8 cellular contexts compared by ENCODE assay signal in the genomic region with DNA sequence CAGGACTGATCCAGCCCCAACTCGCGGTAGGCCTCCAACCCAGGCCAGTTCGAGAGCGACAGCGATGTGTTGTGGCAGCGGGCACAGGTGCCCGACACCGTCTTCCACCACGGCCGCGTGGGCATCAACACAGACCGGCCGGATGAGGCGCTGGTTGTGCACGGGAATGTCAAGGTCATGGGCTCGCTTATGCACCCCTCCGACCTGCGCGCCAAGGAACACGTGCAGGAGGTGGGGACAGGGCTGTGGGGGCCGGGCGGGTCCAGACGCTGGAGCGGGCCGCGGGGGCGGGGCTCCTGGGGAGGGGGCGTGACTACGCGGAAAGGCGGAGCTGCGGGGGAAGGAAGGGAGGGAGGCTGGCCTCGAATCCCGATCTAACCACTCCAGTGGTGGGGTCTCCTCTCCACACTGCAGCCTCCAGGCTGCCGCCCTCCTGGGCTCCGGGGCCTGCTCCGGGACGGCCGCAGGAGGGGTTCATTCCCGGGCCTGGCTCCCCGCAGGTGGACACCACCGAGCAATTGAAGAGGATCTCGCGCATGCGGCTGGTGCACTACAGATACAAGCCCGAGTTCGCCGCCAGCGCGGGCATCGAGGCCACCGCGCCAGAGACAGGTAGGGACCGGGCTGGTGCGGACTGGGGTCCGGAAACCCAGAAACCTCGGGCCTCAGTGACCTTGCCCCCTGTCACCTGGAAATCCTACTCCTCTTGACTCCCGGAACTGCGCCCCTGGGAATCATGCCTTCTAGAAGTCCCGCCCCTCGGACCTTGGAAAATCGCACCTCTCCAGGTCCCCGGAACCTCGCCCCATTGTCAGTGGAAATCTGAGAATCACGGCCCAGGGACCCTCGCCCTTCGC. TPM values are rescaled to one million over a fixed set of nuclear protein-coding genes. Genes with fewer than 3 reads are reported as not detected.
DNase-seq lines count a peak whose midpoint lies in the region; ATAC-seq, FAIRE-seq and TF ChIP-seq lines count a peak whose summit lies in the region.

No MANE protein-coding gene starts in this region.

- peaks cover 0 to 28% (median 0%) of the 10 kb centered on the region in 11 experiments; a peak in 3 of 22 replicates for H4K20me1 ChIP-seq in BLaER1 treated with 17β-estradiol and CSF1 and Interleukin-3, amounts not matched to agents 10 nM and 100 nM

- peaks cover 18 to 41% (median 31%) of the 10 kb centered on the region in 10 experiments for H3K4me1 ChIP-seq in BLaER1 treated with 17β-estradiol and CSF1 and Interleukin-3, amounts not matched to agents 10 nM and 100 nM
- H3K4me1 ChIP-seq in thymus (ENCODE audit: control insufficient read depth, insufficient read depth, low read length): peaks cover 4% of the 10 kb centered on the region

- no peaks in the 10 kb centered on the region for H3K36me3 Mint-ChIP-seq in naive thymus-derived CD8-positive, alpha-beta T cell

- peak overlapping the region in 5 of 11 experiments; percentile 13 to 46 (median 29); a peak in 2 of 22 replicates for H3K9ac ChIP-seq in BLaER1 treated with 17β-estradiol and CSF1 and Interleukin-3, amounts not matched to agents 10 nM and 100 nM

- H3K27ac Mint-ChIP-seq in naive thymus-derived CD8-positive, alpha-beta T cell: peak overlapping the region in 3 of 10 donors; percentile 41 to 72 (median 63)

- peak overlapping the region in 9 of 10 experiments; percentile 21 to 57 (median 31); a peak in 9 of 20 replicates for H3K4me3 ChIP-seq in BLaER1 treated with 17β-estradiol and CSF1 and Interleukin-3, amounts not matched to agents 10 nM and 100 nM
- H3K4me3 ChIP-seq in thymus (ENCODE audit: low read length): peak overlapping the region; percentile 36

- POLR2A ChIA-PET in naive thymus-derived CD8-positive, alpha-beta T cell (lab: Charles Lee): no interaction called here

- H3K27ac ChIP-seq in BLaER1 treated with 17β-estradiol and CSF1 and Interleukin-3, amounts not matched to agents 10 nM and 100 nM: no peak overlapping the region
- H3K27ac ChIP-seq in thymus (ENCODE audit: low read depth): no peak overlapping the region

- 0 out of 22 replicates have a peak, but pooled peaks cover 0 to 3% (median 0%) of the 10 kb centered on the region in 11 experiments for H3K36me3 ChIP-seq in BLaER1 treated with 17β-estradiol and CSF1 and Interleukin-3, amounts not matched to agents 10 nM and 100 nM
- no peaks in the 10 kb centered on the region for H3K36me3 ChIP-seq in thymus (ENCODE audit: control insufficient read depth, insufficient read depth)

- H3K9me3 Mint-ChIP-seq in naive thymus-derived CD8-positive, alpha-beta T cell: no peaks in the 10 kb centered on the region

- DNase-seq in T-helper 22 cell (ENCODE audit: low read depth) (peak; percentile 55), astrocyte of the hippocampus (ENCODE audit: low read depth, low spot score) (peak; percentile 48), GDM1 (lab: John Stamatoyannopoulos, UW) (no peak), epidermal melanocyte (ENCODE audit: insufficient read length, low spot score) (no peak), H54 (ENCODE audit: insufficient read length, low spot score) (no peak)
- peak; percentile 39 to 78 (median 56) for DNase-seq in naive thymus-derived CD8-positive, alpha-beta T cell

- FAIRE-seq in H54 (lab: Jason Lieb, UNC): no peak

- H3K9me3 ChIP-seq in BLaER1 treated with 17β-estradiol and CSF1 and Interleukin-3, amounts not matched to agents 10 nM and 100 nM (replicated peaks in 1 of 11): no peaks in the 10 kb centered on the region
- no peaks in the 10 kb centered on the region for H3K9me3 ChIP-seq in thymus (ENCODE audit: control insufficient read depth)

- WGBS in thymus: 25% methylated on average over 67 of the region's 67 CpGs

- H3K4me1 Mint-ChIP-seq in naive thymus-derived CD8-positive, alpha-beta T cell: peaks cover 5 to 21% (median 11%) of the 10 kb centered on the region in 4 donors

- H3K27me3 Mint-ChIP-seq in naive thymus-derived CD8-positive, alpha-beta T cell: peaks cover 0 to 12% (median 3%) of the 10 kb centered on the region in 5 donors

- TF ChIP-seq POLR2A in H54 (IDR thresholded peaks at IDR 0.05; ENCODE audit: low read depth, low read length): no peak

- ATAC-seq in naive thymus-derived CD8-positive, alpha-beta T cell: peak; percentile 76 to 89

- H3K27me3 ChIP-seq in BLaER1 treated with 17β-estradiol and CSF1 and Interleukin-3, amounts not matched to agents 10 nM and 100 nM: no peaks in the 10 kb centered on the region
- peaks cover 2% of the 10 kb centered on the region for H3K27me3 ChIP-seq in thymus (ENCODE audit: control insufficient read depth, insufficient read depth)

- H3K4me3 Mint-ChIP-seq in naive thymus-derived CD8-positive, alpha-beta T cell: peak overlapping the region; percentile 42 to 81 (median 71)

- H3K4me2 ChIP-seq in BLaER1 treated with 17β-estradiol and CSF1 and Interleukin-3, amounts not matched to agents 10 nM and 100 nM: peak overlapping the region; percentile 65 to 90 (median 82)

RNA-seq across cellular contexts. Expression of a gene that starts 14.9 kb away (rescaled TPM):
- 10 to 100 TPM; 84.4 to 87.7 TPM for total RNA-seq in naive thymus-derived CD8-positive, alpha-beta T cell
- 100 to 1,000 TPM; 205 to 256 (median 225) TPM for polyA plus RNA-seq in naive thymus-derived CD8-positive, alpha-beta T cell
- polyA plus RNA-seq in thymus: 148 TPM

RNA-seq across cellular contexts. Expression of a gene that starts 15.2 kb away (rescaled TPM):
- total RNA-seq in naive thymus-derived CD8-positive, alpha-beta T cell: 1 to 10 TPM; 8.3 to 8.6 TPM
- polyA plus RNA-seq in naive thymus-derived CD8-positive, alpha-beta T cell: 10 to 100 TPM in 2 of 3 donors, 1 to 10 TPM in 1; 10.0 to 13.1 (median 10.2) TPM
- polyA plus RNA-seq in thymus: 10.0 TPM

RNA-seq across cellular contexts. Expression of a gene that starts 25.0 kb away (rescaled TPM):
- under 1 TPM; 0.47 to 0.68 TPM for total RNA-seq in naive thymus-derived CD8-positive, alpha-beta T cell
- polyA plus RNA-seq in naive thymus-derived CD8-positive, alpha-beta T cell: under 1 TPM in 2 of 3 donors, not detected in 1; 0.26 to 0.52 TPM
- polyA plus RNA-seq in thymus: 0.62 TPM

RNA-seq across cellular contexts. Expression of a gene that starts 39.3 kb away (rescaled TPM):
- under 1 TPM; 0.55 to 0.60 TPM for total RNA-seq in naive thymus-derived CD8-positive, alpha-beta T cell
- polyA plus RNA-seq in naive thymus-derived CD8-positive, alpha-beta T cell: 1 to 10 TPM in 2 of 3 donors, not detected in 1; 1.7 to 4.7 TPM
- 4.4 TPM for polyA plus RNA-seq in thymus

RNA-seq across cellular contexts. Expression of a gene that starts 50.6 kb away (rescaled TPM):
- not detected for total RNA-seq in naive thymus-derived CD8-positive, alpha-beta T cell
- polyA plus RNA-seq in naive thymus-derived CD8-positive, alpha-beta T cell: 1 to 10 TPM in 2 of 3 donors, under 1 TPM in 1; 0.06 to 9.6 (median 4.2) TPM
- 11.2 TPM for polyA plus RNA-seq in thymus

Comparison
In these comparisons a context has a peak if more than half of its experiments do, and no peak if none do; other contexts are left out.
1. DNase-seq: peak in T-helper 22 cell (single experiment), astrocyte of the hippocampus (single experiment) and naive thymus-derived CD8-positive, alpha-beta T cell (10 of 10); none in GDM1 (single experiment), epidermal melanocyte (single experiment) and H54 (single experiment).